ENCODE assay signal across 16 cellular contexts in the genomic region with DNA sequence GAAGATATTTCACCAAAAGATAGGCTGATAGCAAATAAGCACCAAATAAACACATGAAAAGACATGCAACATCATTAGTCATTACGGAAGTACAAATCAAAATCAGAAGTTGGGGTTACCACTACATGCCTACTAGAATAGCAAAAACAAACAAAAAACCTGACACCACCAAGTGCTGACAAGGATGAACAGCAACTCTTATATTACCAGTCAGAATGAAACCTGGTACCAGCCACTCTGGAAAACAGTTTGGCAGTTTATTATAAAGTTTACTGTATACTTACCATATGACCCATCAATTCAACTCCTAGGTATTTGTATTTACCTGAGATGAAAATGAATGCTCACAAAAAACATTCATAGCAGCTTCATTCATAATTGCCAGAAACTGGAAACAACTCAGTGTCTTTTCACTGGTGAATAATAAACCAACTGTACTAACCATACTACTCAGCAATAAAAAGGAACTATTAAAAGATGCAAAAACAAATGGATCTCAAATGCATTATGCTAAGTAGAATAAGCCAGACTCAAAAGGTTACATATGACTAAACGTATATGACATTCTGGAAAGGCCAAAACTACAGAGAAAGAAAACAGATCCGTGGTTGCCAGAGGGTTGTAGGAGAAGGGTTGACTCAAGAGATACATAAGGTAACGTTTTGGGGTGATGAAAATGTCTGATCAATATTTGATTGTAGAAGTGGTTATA. TPM values are rescaled to one million over a fixed set of nuclear protein-coding genes. Genes with fewer than 3 reads are reported as not detected.
DNase-seq lines count a peak whose midpoint lies in the region; ATAC-seq, FAIRE-seq and TF ChIP-seq lines count a peak whose summit lies in the region.
"Had no signal": no experiment of that assay in that cellular context is flagged by ENCODE, and none has a peak within 500 bp of the region (broad histone marks: within the 10 kb centered on the region; RNA-seq: fewer than 3 reads in every experiment).

No MANE protein-coding gene starts in this region.

- no peak overlapping the region for H3K4me3 Mint-ChIP-seq in chondrocyte (ENCODE audit: unreplicated experiment)
- H3K4me3 Mint-ChIP-seq: GM23338, naive B cell had no signal

- H3K4me1 ChIP-seq in HepG2 (ENCODE audit: insufficient read depth, low read length) (peaks cover 9% of the 10 kb centered on the region), right lobe of liver (peaks cover 0 to 17% (median 5%) of the 10 kb centered on the region in 4 donors)
- H3K4me1 ChIP-seq: prostate gland had no signal

- no peaks in the 10 kb centered on the region for H3K9me3 ChIP-seq in HepG2 (ENCODE audit: low read length)
- H3K9me3 ChIP-seq in right lobe of liver, result no peaks in the 10 kb centered on the region
- H3K9me3 ChIP-seq: prostate gland had no signal

- CTCF ChIA-PET in HepG2 (lab: Yijun Ruan, JAX; ENCODE audit: low intra/inter-chr PET ratio, low total read pairs), result no interaction called here

- no peak overlapping the region for H3K4me2 ChIP-seq in HepG2 (ENCODE audit: low read depth, low read length)
- H3K4me2 ChIP-seq: GM23338, PC-9 had no signal

- intact Hi-C loops in HepG2 (cut with micrococcal nuclease; ENCODE audit: unreplicated experiment) (no loop called here), right lobe of liver (cut with DNase I) (no loop called here)

- H3K4me3 ChIP-seq in HepG2 (replicated peaks in 1 of 3; ENCODE audit: insufficient read depth in 1 of 3, low read depth in 2 of 3, low read length in 3 of 3) (no peak overlapping the region), right lobe of liver (no peak overlapping the region)
- H3K4me3 ChIP-seq: GM23338, PC-9, prostate gland, SK-N-MC had no signal

- ATAC-seq in HepG2 (no peak), right lobe of liver (no peak)
- ATAC-seq: GM23338 had no signal

- peaks cover 33% of the 10 kb centered on the region for H3K79me2 ChIP-seq in HepG2 (ENCODE audit: insufficient read depth, low read length)

- H2AFZ ChIP-seq in HepG2 (ENCODE audit: low read length), result no peak overlapping the region
- H2AFZ ChIP-seq: GM23338, PC-9 had no signal

- H3K9ac ChIP-seq in HepG2 (ENCODE audit: insufficient read depth, low read depth, low read length), result no peak overlapping the region

- no TSS peak for BruUV-seq in HepG2 (replicated peaks; lab: Mats Ljungman, UMichigan)

- no peaks in the 10 kb centered on the region for H3K4me1 Mint-ChIP-seq in chondrocyte (ENCODE audit: low read depth)

- no peaks in the 10 kb centered on the region for H3K9me3 Mint-ChIP-seq in chondrocyte (ENCODE audit: low read depth)
- H3K9me3 Mint-ChIP-seq: GM23338, naive B cell had no signal

- no peak for TF ChIP-seq EP300 in HepG2 (IDR thresholded peaks at IDR 0.05; ENCODE audit: low read depth in 2 of 2, low read length in 2 of 2)
- TF ChIP-seq EP300 in HepG2 (CRISPR knock-in tag; IDR thresholded peaks at IDR 0.05; ENCODE audit: borderline replicate concordance), result no peak

- in situ Hi-C loops in HepG2 (cut with HindIII; ENCODE audit: extremely low pct_ligation_motif_present, low pct_unique_long_range_greater_than_20kb), result no loop called here

- POLR2A ChIA-PET in HepG2 (lab: Yijun Ruan, JAX), result no interaction called here

- H3K36me3 ChIP-seq in HepG2 (replicated peaks in 1 of 2; ENCODE audit: control insufficient read depth in 1 of 2, insufficient read depth in 2 of 2, low read length in 2 of 2), result peaks cover 17 to 79% of the 10 kb centered on the region in 2 experiments
- H3K36me3 ChIP-seq in right lobe of liver, result peaks cover 0 to 20% (median 5%) of the 10 kb centered on the region in 4 donors
- H3K36me3 ChIP-seq: prostate gland had no signal

- WGBS in HepG2 (ENCODE audit: low lambda C conversion rate), result 96% methylated on average over 4 of the region's 4 CpGs
- WGBS in right lobe of liver (ENCODE audit: insufficient coverage, low coverage, low lambda C conversion rate, missing lambda C conversion rate), result 91% methylated on average over 4 of the region's 4 CpGs

- no peaks in the 10 kb centered on the region for H3K27me3 ChIP-seq in HepG2 (ENCODE audit: control insufficient read depth in 1 of 2, insufficient read depth in 2 of 2, low read length in 2 of 2)
- H3K27me3 ChIP-seq in right lobe of liver, result no peaks in the 10 kb centered on the region

- no peak for TF ChIP-seq CTCF in HepG2 (CRISPR knock-in tag; IDR thresholded peaks at IDR 0.05)
- no peak for TF ChIP-seq CTCF in right lobe of liver (IDR thresholded peaks at IDR 0.05)
- peak; percentile 13 for TF ChIP-seq CTCF in chondrocyte (IDR thresholded peaks at IDR 0.05)

- H3K27ac Mint-ChIP-seq in chondrocyte (ENCODE audit: unreplicated experiment), result no peak overlapping the region
- H3K27ac Mint-ChIP-seq: GM23338 had no signal

- TF ChIP-seq POLR2A in HepG2 (IDR thresholded peaks at IDR 0.05; ENCODE audit: insufficient read depth in 1 of 2, low read depth in 2 of 2, low read length in 2 of 2), result no peak
- TF ChIP-seq POLR2A in right lobe of liver (IDR thresholded peaks at IDR 0.05), result no peak

- no peaks in the 10 kb centered on the region for H3K27me3 Mint-ChIP-seq in chondrocyte (ENCODE audit: low read depth)
- H3K27me3 Mint-ChIP-seq: naive B cell had no signal

- H3K27ac ChIP-seq in HepG2 (ENCODE audit: extremely low read length, insufficient read depth, low read length) (no peak overlapping the region), right lobe of liver (no peak overlapping the region)
- H3K27ac ChIP-seq: PC-9, prostate gland, SK-N-MC had no signal

- FAIRE-seq in HepG2 (lab: Jason Lieb, UNC), result no peak

- H4K20me1 ChIP-seq in HepG2 (ENCODE audit: insufficient read depth, low read length), result peaks cover 11% of the 10 kb centered on the region

- no peak for TF ChIP-seq RAD21 in HepG2 (CRISPR knock-in tag; IDR thresholded peaks at IDR 0.05)

- H3K36me3 Mint-ChIP-seq in chondrocyte (ENCODE audit: low read depth), result peaks cover 33% of the 10 kb centered on the region

- DNase-seq in HepG2 (ENCODE audit: low spot score) (no peak), right lobe of liver (no peak), LHCN-M2 (ENCODE audit: low read depth) (peak; percentile 42), chondrocyte (ENCODE audit: low spot score) (no peak), occipital lobe (lab: John Stamatoyannopoulos, UW) (no peak), GF-D8 (lab: John Stamatoyannopoulos, UW) (no peak), NCI-H82 treated with DMSO at 0.1 percent for 48 hours (lab: John Stamatoyannopoulos, UW; ENCODE audit: unreplicated experiment) (no peak), NOMO-1 treated with DMSO at 0.1 percent for 48 hours (lab: John Stamatoyannopoulos, UW; ENCODE audit: unreplicated experiment) (no peak)
- DNase-seq: foreskin melanocyte, naive B cell, NCI-H1694 treated with DMSO at 0.1 percent for 48 hours, NCI-H510A treated with DMSO at 0.1 percent for 48 hours, PC-9 had no signal

TF ChIP-seq in HepG2, 621 proteins besides CTCF, POLR2A, EP300 and RAD21:
- TF ChIP-seq, protein P1, sequence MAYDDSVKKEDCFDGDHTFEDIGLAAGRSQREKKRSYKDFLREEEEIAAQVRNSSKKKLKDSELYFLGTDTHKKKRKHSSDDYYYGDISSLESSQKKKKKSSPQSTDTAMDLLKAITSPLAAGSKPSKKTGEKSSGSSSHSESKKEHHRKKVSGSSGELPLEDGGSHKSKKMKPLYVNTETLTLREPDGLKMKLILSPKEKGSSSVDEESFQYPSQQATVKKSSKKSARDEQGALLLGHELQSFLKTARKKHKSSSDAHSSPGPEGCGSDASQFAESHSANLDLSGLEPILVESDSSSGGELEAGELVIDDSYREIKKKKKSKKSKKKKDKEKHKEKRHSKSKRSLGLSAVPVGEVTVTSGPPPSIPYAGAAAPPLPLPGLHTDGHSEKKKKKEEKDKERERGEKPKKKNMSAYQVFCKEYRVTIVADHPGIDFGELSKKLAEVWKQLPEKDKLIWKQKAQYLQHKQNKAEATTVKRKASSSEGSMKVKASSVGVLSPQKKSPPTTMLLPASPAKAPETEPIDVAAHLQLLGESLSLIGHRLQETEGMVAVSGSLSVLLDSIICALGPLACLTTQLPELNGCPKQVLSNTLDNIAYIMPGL (CRISPR knock-in tag; IDR thresholded peaks at IDR 0.05; ENCODE audit: borderline replicate concordance in 1 of 2, low read depth in 1 of 2), result no peak
- TF ChIP-seq ZNF7 (CRISPR knock-in tag; IDR thresholded peaks at IDR 0.05), result peak; percentile 95

RNA-seq across cellular contexts. Expression of gene NUP153, which starts 33.0 kb away (rescaled TPM):
- total RNA-seq in HepG2 (2016; rRNA removed; fragmentation: Illumina TruSeq; extraction: Trizol) (55.2 and 93.0 TPM in 2 replicates), right lobe of liver (10 to 100 TPM; 14.6 to 20.8 (median 19.0) TPM), LHCN-M2 (2014; rRNA removed) (33.3 and 39.6 TPM in 2 replicates), chondrocyte (23.9 to 30.5 TPM (median 24.3 TPM) in 3 replicates), occipital lobe (51.8 TPM)
- 10.5 and 11.6 TPM in 2 replicates for total RNA-seq in HepG2 (2016; cell fraction: cytosol; rRNA removed; fragmentation: Illumina TruSeq; extraction: Trizol; ENCODE audit: low read depth)
- 53.1 and 86.9 TPM in 2 replicates for total RNA-seq in HepG2 (2016; cell fraction: insoluble cytoplasmic fraction; rRNA removed; fragmentation: Illumina TruSeq; extraction: Trizol)
- total RNA-seq in HepG2 (2016; cell fraction: membrane; rRNA removed; fragmentation: Illumina TruSeq; extraction: Trizol), result 26.2 and 29.5 TPM in 2 replicates
- 55.4 and 57.9 TPM in 2 replicates for total RNA-seq in HepG2 (2016; cell fraction: nucleus; rRNA removed; fragmentation: Illumina TruSeq; extraction: Trizol)
- 24.5 and 29.8 TPM in 2 replicates for polyA plus RNA-seq in HepG2 (2011; rRNA removed)
- 15.6 and 20.2 TPM in 2 replicates for polyA plus RNA-seq in HepG2 (2011; cell fraction: cytosol; rRNA removed)
- 19.1 and 21.8 TPM in 2 replicates for polyA plus RNA-seq in HepG2 (2011; cell fraction: nucleus; rRNA removed)
- polyA plus RNA-seq in HepG2 (2012), result 28.8 and 33.6 TPM in 2 replicates
- 1.2 and 1.7 TPM in 2 replicates for polyA plus RNA-seq in HepG2 (2016; cell fraction: cytosol; fragmentation: Illumina TruSeq; extraction: Trizol; ENCODE audit: low read depth)
- polyA plus RNA-seq in HepG2 (2016; cell fraction: insoluble cytoplasmic fraction; fragmentation: Illumina TruSeq; extraction: Trizol; ENCODE audit: low read depth), result 63.9 and 66.2 TPM in 2 replicates
- 5.1 and 6.2 TPM in 2 replicates for polyA plus RNA-seq in HepG2 (2016; cell fraction: membrane; fragmentation: Illumina TruSeq; extraction: Trizol; ENCODE audit: low read depth)
- 50.4 and 54.2 TPM in 2 replicates for polyA plus RNA-seq in HepG2 (2016; cell fraction: nucleus; fragmentation: Illumina TruSeq; extraction: Trizol; ENCODE audit: insufficient read depth, low read depth)
- 43.1 and 56.1 TPM in 2 replicates for polyA minus RNA-seq in HepG2 (2011; rRNA and poly(A)+ RNA removed; ENCODE audit: low replicate concordance)
- 32.8 and 33.8 TPM in 2 replicates for polyA minus RNA-seq in HepG2 (2011; cell fraction: cytosol; rRNA and poly(A)+ RNA removed)
- polyA minus RNA-seq in HepG2 (2011; cell fraction: nucleus; rRNA and poly(A)+ RNA removed), result 47.4 and 49.2 TPM in 2 replicates
- polyA plus RNA-seq in LHCN-M2 (2012), result 11.4 TPM
